Comparison of ENCODE assay signal across 8 cellular contexts in the genomic region with DNA sequence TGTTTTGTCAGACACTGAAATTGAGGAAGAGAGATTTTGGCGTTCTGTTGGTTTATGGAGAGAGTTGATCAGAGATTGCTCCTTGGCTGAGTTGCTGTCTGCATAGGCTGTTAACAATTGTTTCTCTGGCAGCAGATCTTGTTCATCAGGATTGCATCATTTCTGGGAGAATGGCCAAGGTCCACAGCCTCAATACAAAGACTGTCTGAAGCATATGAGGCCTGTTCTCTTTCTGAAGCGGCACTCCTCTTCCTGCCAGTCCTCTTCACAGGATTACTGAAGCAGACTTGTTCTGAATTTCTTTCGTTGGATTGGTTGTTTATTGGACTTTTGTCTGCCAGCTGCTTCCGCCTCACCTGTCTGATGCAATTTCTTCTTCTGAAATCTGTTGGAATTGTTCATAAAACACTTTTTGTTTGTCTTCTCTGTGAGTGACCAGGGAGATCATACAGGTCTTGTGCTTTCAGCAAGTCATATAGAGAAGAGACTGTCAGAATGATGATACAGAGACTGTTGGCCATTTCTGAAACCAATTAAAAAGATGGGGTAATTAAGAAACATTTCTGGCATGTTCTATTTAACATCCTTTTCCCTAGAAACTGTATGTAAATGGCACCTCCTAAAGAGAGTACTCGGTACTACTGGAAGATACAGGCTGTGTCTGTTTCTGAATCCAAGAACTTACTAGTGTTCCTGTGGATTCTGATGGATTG. TPM values are rescaled to one million over a fixed set of nuclear protein-coding genes. Genes with fewer than 3 reads are reported as not detected.
A peak's percentile ranks its signal among the peaks of the same experiment; 100 is the strongest.
DNase-seq lines count a peak whose midpoint lies in the region; ATAC-seq and TF ChIP-seq lines count a peak whose summit lies in the region.

No MANE protein-coding gene starts in this region.

- H3K27me3 Mint-ChIP-seq in CD8-positive, alpha-beta T cell (ENCODE audit: low read depth): no peaks in the 10 kb centered on the region

- H3K4me1 Mint-ChIP-seq in CD8-positive, alpha-beta T cell (ENCODE audit: low read depth): peaks cover 54% of the 10 kb centered on the region

- no peak for DNase-seq in CD8-positive, alpha-beta T cell
- DNase-seq in HFF-Myc (ENCODE audit: extremely low read depth, low read depth) (peak; percentile 95), NCI-H69 (lab: John Stamatoyannopoulos, UW) (peak; percentile 91), amniotic stem cell (lab: John Stamatoyannopoulos, UW) (peak; percentile 91), head of caudate nucleus (peak in 41 of 42 donors; percentile 53 to 95 (median 85)), omental fat pad (ENCODE audit: low spot score) (peak; percentile 59)

- peak; percentile 73 for TF ChIP-seq CTCF in CD8-positive, alpha-beta T cell (IDR thresholded peaks at IDR 0.05)
- TF ChIP-seq CTCF in HFF-Myc (IDR thresholded peaks at IDR 0.05; ENCODE audit: low read depth, low read length, missing control alignments) (peak; percentile 14), omental fat pad (IDR thresholded peaks at IDR 0.05) (no peak)

- H3K27ac ChIP-seq in CD8-positive, alpha-beta T cell (ENCODE audit: low read depth, low read length): no peak overlapping the region

- H3K4me3 ChIP-seq in CD8-positive, alpha-beta T cell (ENCODE audit: low read depth, low read length): no peak overlapping the region
- peak overlapping the region; percentile 13; the same call in 1 of the 2 replicates for H3K4me3 ChIP-seq in HFF-Myc (replicated peaks; ENCODE audit: low read depth, low read length)

- H3K36me3 Mint-ChIP-seq in CD8-positive, alpha-beta T cell: peaks cover 33% of the 10 kb centered on the region

- peak; percentile 93 for ATAC-seq in CD8-positive, alpha-beta T cell
- ATAC-seq in omental fat pad (ENCODE audit: low FRiP score) (peak; percentile 95), HG03108 (IDR thresholded peaks at IDR 0.05; ENCODE audit: unreplicated experiment) (no peak), HG03442 (IDR thresholded peaks at IDR 0.05; ENCODE audit: unreplicated experiment) (no peak)

- peaks cover 6% of the 10 kb centered on the region for H3K4me1 ChIP-seq in CD8-positive, alpha-beta T cell (ENCODE audit: insufficient read depth, low read length)

- POLR2A ChIA-PET in CD8-positive, alpha-beta T cell (lab: Charles Lee): no interaction called here

- CTCF ChIA-PET in CD8-positive, alpha-beta T cell (lab: Charles Lee): interaction anchor here (0.6 to 3.9 kb wide), 3 partner anchors 17 to 70 kb away, joined by 3 to 26 read pairs (median 4); no protein-coding TSS in a partner anchor

- intact Hi-C loops in CD8-positive, alpha-beta T cell (cut with DNase I, micrococcal nuclease): loop anchor here (1.0 to 5.0 kb wide), 5 partner anchors 24 to 460 kb away; a partner anchor contains a TSS
- intact Hi-C loops in head of caudate nucleus (cut with DNase I): loop anchor here (2.0 kb wide), 1 partner anchor 26 kb away; a partner anchor contains a TSS

- peaks cover 7% of the 10 kb centered on the region for H3K36me3 ChIP-seq in CD8-positive, alpha-beta T cell (ENCODE audit: insufficient read depth, low read length)

- no peaks in the 10 kb centered on the region for H3K9me3 Mint-ChIP-seq in CD8-positive, alpha-beta T cell

- H3K27ac Mint-ChIP-seq in CD8-positive, alpha-beta T cell: peak overlapping the region; percentile 86

- H3K9me3 ChIP-seq in CD8-positive, alpha-beta T cell (ENCODE audit: low read length): no peaks in the 10 kb centered on the region

- H3K27me3 ChIP-seq in CD8-positive, alpha-beta T cell (ENCODE audit: insufficient read depth, low read length): no peaks in the 10 kb centered on the region

- H3K4me3 Mint-ChIP-seq in CD8-positive, alpha-beta T cell: no peak overlapping the region

RNA-seq across cellular contexts. Expression of a gene that starts 25.5 kb away (rescaled TPM):
- 10 to 100 TPM; 56.7 to 58.9 TPM for total RNA-seq in CD8-positive, alpha-beta T cell
- total RNA-seq in omental fat pad: 100 to 1,000 TPM in 2 of 4 donors, 10 to 100 TPM in 2; 86.4 to 120 (median 99.3) TPM

Comparison
In these comparisons a context has a peak if more than half of its experiments do, and no peak if none do; other contexts are left out.
1. ATAC-seq: peak in CD8-positive, alpha-beta T cell (single experiment) and omental fat pad (single experiment); none in HG03108 (single experiment) and HG03442 (single experiment).
2. DNase-seq: peak in HFF-Myc (single experiment), NCI-H69 (single experiment), amniotic stem cell (single experiment), head of caudate nucleus (41 of 42) and omental fat pad (single experiment); none in CD8-positive, alpha-beta T cell (0 of 7).
3. CTCF ChIP-seq: peak in CD8-positive, alpha-beta T cell (single experiment) and HFF-Myc (single experiment); none in omental fat pad (0 of 3).